1 cellular context compared by ENCODE assay signal in genomic region chr17:40984226-40984625, GRCh38.
TF ChIP-seq lines count a peak whose summit lies in the region.

TSS of gene KRT40 (minus strand) at chr17:40984326. CDS start at chr17:40984273, 53 bp downstream.

TF ChIP-seq in GM23338, 12 proteins besides CTCF, POLR2A, EP300 and RAD21 (continued from another document):
- TF ChIP-seq ZNF462 (CRISPR knock-in tag; IDR thresholded peaks at IDR 0.05) = no peak
